In genomic region chr17:65774787-65775186, GRCh38 we compare ENCODE assay signal across 1 cellular context.
TF ChIP-seq lines count a peak whose summit lies in the region.

No MANE protein-coding gene starts in this region.

TF ChIP-seq in GM23338, 12 proteins besides CTCF, POLR2A, EP300 and RAD21 (continued from another document):
- no peak for TF ChIP-seq ZNF462 (CRISPR knock-in tag; IDR thresholded peaks at IDR 0.05)
- no peak for TF ChIP-seq EZH2phosphoT487 (IDR thresholded peaks at IDR 0.05; ENCODE audit: unreplicated experiment)
- TF ChIP-seq JUNB (IDR thresholded peaks at IDR 0.05; ENCODE audit: unreplicated experiment) = no peak
